In genomic region chr16:56944954-56945839, GRCh38 we compare ENCODE assay signal across 8 cellular contexts. TPM values are rescaled to one million over a fixed set of nuclear protein-coding genes. Genes with fewer than 3 reads are reported as not detected.
DNase-seq lines count a peak whose midpoint lies in the region; ATAC-seq, FAIRE-seq and TF ChIP-seq lines count a peak whose summit lies in the region.

No MANE protein-coding gene starts in this region.

- FAIRE-seq in A549 (lab: Jason Lieb, UNC), result no peak

- DNase-seq in A549 (ENCODE audit: low read depth in 1 of 2, low spot score in 1 of 2), result no peak
- DNase-seq in NCI-H524 treated with DMSO at 0.1 percent for 48 hours (lab: John Stamatoyannopoulos, UW), result peak; percentile 36
- peak; percentile 81 for DNase-seq in epithelial cell of esophagus (ENCODE audit: low read depth)
- DNase-seq in brain microvascular endothelial cell, result no peak
- DNase-seq in WERI-Rb-1, result no peak
- DNase-seq in Right ventricle myocardium superior, result no peak

- CTCF ChIA-PET in A549 (lab: Yijun Ruan, JAX), result interaction anchor here (0.8 to 2.3 kb wide), 7 partner anchors 9 to 155 kb away, joined by 3 to 6 read pairs (median 4); no protein-coding TSS in a partner anchor

- POLR2A ChIA-PET in A549 (lab: Yijun Ruan, JAX), result interaction anchor here (0.6 to 5.4 kb wide), 3 partner anchors 14 to 151 kb away, joined by 3 to 26 read pairs (median 4); partner anchors contain the start of gene HERPUD1

- H3K9me3 ChIP-seq in A549 (no peaks in the 10 kb centered on the region), WERI-Rb-1 (ENCODE audit: severe bottlenecking) (no peaks in the 10 kb centered on the region)

- H3K4me3 ChIP-seq in A549 (no peak overlapping the region), epithelial cell of esophagus (ENCODE audit: low read length) (no peak overlapping the region), brain microvascular endothelial cell (ENCODE audit: low read depth, low read length) (no peak overlapping the region), WERI-Rb-1 (ENCODE audit: low read depth, low read length) (no peak overlapping the region)

- H3K27me3 ChIP-seq in brain microvascular endothelial cell (replicated peaks), result no peaks in the 10 kb centered on the region
- H3K27me3 ChIP-seq in WERI-Rb-1 (ENCODE audit: insufficient read depth, low read depth, severe bottlenecking), result no peaks in the 10 kb centered on the region

- H3K36me3 ChIP-seq in brain microvascular endothelial cell (replicated peaks) (peaks cover 63% of the 10 kb centered on the region), WERI-Rb-1 (peaks cover 53% of the 10 kb centered on the region)

- 64% methylated on average over 2 of the region's 2 CpGs for WGBS in A549 (ENCODE audit: missing lambda C conversion rate)

- TF ChIP-seq POLR2A in A549 (IDR thresholded peaks at IDR 0.05; ENCODE audit: low read length), result no peak

- H3K27ac ChIP-seq in A549, result no peak overlapping the region
- H3K27ac ChIP-seq in brain microvascular endothelial cell, result no peak overlapping the region
- no peak overlapping the region for H3K27ac ChIP-seq in WERI-Rb-1

- TF ChIP-seq RAD21 in A549 (conservative IDR thresholded peaks at IDR 0.05 in 1 of 2, IDR thresholded peaks at IDR 0.05 in 1 of 2), result no peak

- no peak for TF ChIP-seq EP300 in A549 (IDR thresholded peaks at IDR 0.05)

- no peak overlapping the region for H3K4me2 ChIP-seq in A549

- in situ Hi-C loops in brain microvascular endothelial cell (cut with HindIII; ENCODE audit: low pct_ligation_motif_present, low sequenced_read_pairs), result no loop called here

- intact Hi-C loops in Right ventricle myocardium superior (cut with DNase I), result no loop called here

- no peaks in the 10 kb centered on the region for H3K4me1 ChIP-seq in A549

- TF ChIP-seq CTCF in A549 (IDR thresholded peaks at IDR 0.05) (no peak), epithelial cell of esophagus (IDR thresholded peaks at IDR 0.05; ENCODE audit: insufficient read depth, low read depth, low read length, missing control alignments) (no peak), brain microvascular endothelial cell (IDR thresholded peaks at IDR 0.05; ENCODE audit: low read depth, low read length, missing control alignments) (no peak), WERI-Rb-1 (IDR thresholded peaks at IDR 0.05; ENCODE audit: low read depth, low read length) (no peak)

- ATAC-seq in A549, result no peak
- peak; percentile 44 for ATAC-seq in GM19043 (IDR thresholded peaks at IDR 0.05; ENCODE audit: low read depth, unreplicated experiment)
- no peak for ATAC-seq in GM21528 (IDR thresholded peaks at IDR 0.05; ENCODE audit: low FRiP score, unreplicated experiment)
- no peak for ATAC-seq in Right ventricle myocardium superior (ENCODE audit: poor library complexity)

TF ChIP-seq in A549, 52 proteins besides CTCF, POLR2A, EP300 and RAD21:
- TF ChIP-seq PBX3 (IDR thresholded peaks at IDR 0.05) (no peak), FOSB (CRISPR knock-in tag; IDR thresholded peaks at IDR 0.05) (peak; percentile 5; the same call in 1 of the 2 replicates), E2F6 (IDR thresholded peaks at IDR 0.05; ENCODE audit: borderline replicate concordance, low read depth) (no peak), POLR2AphosphoS2 (conservative IDR thresholded peaks at IDR 0.05; ENCODE audit: low read length) (peak; percentile 65; the same call in 1 of the 2 replicates), JUNB (IDR thresholded peaks at IDR 0.05) (no peak), HOXB13 (CRISPR knock-in tag; IDR thresholded peaks at IDR 0.05; ENCODE audit: low read depth) (no peak)

RNA-seq across cellular contexts. Expression of gene HERPUD1, which starts 13.3 kb away (rescaled TPM):
- polyA plus RNA-seq in A549 (2011; rRNA removed), result 140 and 182 TPM in 2 replicates
- polyA plus RNA-seq in A549 (2012; cell fraction: cytosol; rRNA removed), result 41.0 and 54.6 TPM in 2 replicates
- 60.1 and 65.0 TPM in 2 replicates for polyA plus RNA-seq in A549 (2012; cell fraction: nucleus; rRNA removed)
- polyA plus RNA-seq in A549 (2017; fragmentation: RNase III; extraction: RNeasy Plus Mini Kit Qiagen cat#74134 plus additional on column Dnase treatment), result 58.7 to 65.8 TPM (median 63.4 TPM) in 3 replicates
- polyA minus RNA-seq in A549 (2011; rRNA and poly(A)+ RNA removed), result 205 and 225 TPM in 2 replicates
- 105 TPM for total RNA-seq in Right ventricle myocardium superior

RNA-seq across cellular contexts. Expression of gene CETP, which starts 16.6 kb away (rescaled TPM):
- polyA plus RNA-seq in A549 (2011; rRNA removed), result not detected in 2 replicates
- not detected in 2 replicates for polyA plus RNA-seq in A549 (2012; cell fraction: cytosol; rRNA removed)
- not detected in 2 replicates for polyA plus RNA-seq in A549 (2012; cell fraction: nucleus; rRNA removed)
- not detected in 3 replicates for polyA plus RNA-seq in A549 (2017; fragmentation: RNase III; extraction: RNeasy Plus Mini Kit Qiagen cat#74134 plus additional on column Dnase treatment)
- polyA minus RNA-seq in A549 (2011; rRNA and poly(A)+ RNA removed), result not detected in 2 replicates
- total RNA-seq in Right ventricle myocardium superior, result 0.24 TPM

RNA-seq across cellular contexts. Expression of gene NLRC5, which starts 44.2 kb away (rescaled TPM):
- polyA plus RNA-seq in A549 (2011; rRNA removed) (2.5 and 2.6 TPM in 2 replicates), A549 (2017; fragmentation: RNase III; extraction: RNeasy Plus Mini Kit Qiagen cat#74134 plus additional on column Dnase treatment) (3.4 to 3.6 TPM (median 3.5 TPM) in 3 replicates)
- polyA plus RNA-seq in A549 (2012; cell fraction: cytosol; rRNA removed), result 2.0 and 2.9 TPM in 2 replicates
- 12.0 and 12.8 TPM in 2 replicates for polyA plus RNA-seq in A549 (2012; cell fraction: nucleus; rRNA removed)
- 8.2 and 9.3 TPM in 2 replicates for polyA minus RNA-seq in A549 (2011; rRNA and poly(A)+ RNA removed)
- 9.9 TPM for total RNA-seq in Right ventricle myocardium superior

Comparison
In these comparisons a context has a peak if more than half of its experiments do, and no peak if none do; other contexts are left out.
1. DNase-seq: peak in NCI-H524 treated with DMSO at 0.1 percent for 48 hours (single experiment) and epithelial cell of esophagus (single experiment); none in A549 (0 of 2), brain microvascular endothelial cell (single experiment), WERI-Rb-1 (single experiment) and Right ventricle myocardium superior (single experiment).